Comparison of ENCODE assay signal across 11 cellular contexts in the genomic region with DNA sequence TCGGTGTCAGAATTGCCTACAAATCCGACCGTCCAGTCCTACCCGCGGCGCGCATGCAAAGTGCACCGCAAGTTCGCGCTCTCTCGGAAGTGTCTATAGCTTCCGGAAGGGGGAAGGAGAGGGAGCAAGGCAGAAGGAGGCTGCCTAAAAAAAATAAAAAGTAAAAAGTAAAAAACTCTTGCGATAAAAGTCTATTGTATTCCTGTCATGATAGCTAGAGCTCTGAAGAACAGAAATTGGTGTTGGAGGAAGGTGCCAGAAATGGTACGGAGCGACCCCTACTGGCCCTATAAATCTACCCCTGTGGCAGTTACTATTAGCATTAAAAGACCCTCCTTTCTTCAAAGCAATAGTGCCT.
DNase-seq lines count a peak whose midpoint lies in the region; ATAC-seq, FAIRE-seq and TF ChIP-seq lines count a peak whose summit lies in the region.
"Had no signal": no experiment of that assay in that cellular context is flagged by ENCODE, and none has a peak within 500 bp of the region (broad histone marks: within the 10 kb centered on the region; RNA-seq: fewer than 3 reads in every experiment).

No MANE protein-coding gene starts in this region.

- H3K27me3 Mint-ChIP-seq in memory B cell: peaks cover 2% of the 10 kb centered on the region

- H3K4me3 ChIP-seq in upper lobe of right lung: peak overlapping the region; percentile 30
- H3K4me3 ChIP-seq in small intestine (ENCODE audit: low read depth in 1 of 2, low read length in 2 of 2): no peak overlapping the region
- H3K4me3 ChIP-seq in brain microvascular endothelial cell (ENCODE audit: low read depth, low read length): no peak overlapping the region
- H3K4me3 ChIP-seq: testis had no signal

- H3K27me3 ChIP-seq in upper lobe of right lung: no peaks in the 10 kb centered on the region
- no peaks in the 10 kb centered on the region for H3K27me3 ChIP-seq in small intestine (ENCODE audit: control insufficient read depth in 2 of 2, insufficient read depth in 2 of 2, low read length in 2 of 2)
- H3K27me3 ChIP-seq in brain microvascular endothelial cell (replicated peaks): no peaks in the 10 kb centered on the region
- H3K27me3 ChIP-seq: testis had no signal

- H3K27ac Mint-ChIP-seq in memory B cell: no peak overlapping the region

- no peak for FAIRE-seq in small intestine (lab: Jason Lieb, UNC)
- FAIRE-seq: HTR-8/SVneo had no signal

- in situ Hi-C loops in brain microvascular endothelial cell (cut with HindIII; ENCODE audit: low pct_ligation_motif_present, low sequenced_read_pairs): no loop called here

- H3K36me3 ChIP-seq in upper lobe of right lung (no peaks in the 10 kb centered on the region), small intestine (ENCODE audit: control insufficient read depth in 2 of 2, insufficient read depth in 2 of 2, low read length in 2 of 2) (no peaks in the 10 kb centered on the region), brain microvascular endothelial cell (replicated peaks) (no peaks in the 10 kb centered on the region)

- peak overlapping the region; percentile 90 for H3K4me3 Mint-ChIP-seq in memory B cell

- no peak for TF ChIP-seq CTCF in upper lobe of right lung (IDR thresholded peaks at IDR 0.05)
- TF ChIP-seq CTCF in brain microvascular endothelial cell (IDR thresholded peaks at IDR 0.05; ENCODE audit: low read depth, low read length, missing control alignments): no peak

- DNase-seq in stimulated activated CD4-positive, alpha-beta T cell treated with anti-CD3 and anti-CD28 coated beads, Interleukin-12 subunit alpha, Interleukin-12 subunit beta, amount 100 ng/mL, for 4 hours: peak; percentile 14
- no peak for DNase-seq in stimulated activated CD4-positive, alpha-beta T cell treated with anti-CD3 and anti-CD28 coated beads, Interleukin-2, amount 100 ng/mL, for 48 hours
- peak; percentile 20 for DNase-seq in activated naive CD4-positive, alpha-beta T cell treated with Interleukin-2 at 50 U/mL for 16 hours
- DNase-seq in memory B cell (ENCODE audit: low spot score in 2 of 2): no peak
- DNase-seq in upper lobe of right lung: no peak
- no peak for DNase-seq in NCI-H1105 (lab: John Stamatoyannopoulos, UW)
- DNase-seq in small intestine: no peak
- no peak for DNase-seq in brain microvascular endothelial cell
- DNase-seq: NCI-H1417, testis had no signal

- ATAC-seq in memory B cell (ENCODE audit: low read depth): peak; percentile 52
- ATAC-seq in upper lobe of right lung: no peak

- intact Hi-C loops in upper lobe of right lung (cut with DNase I): no loop called here

- no peaks in the 10 kb centered on the region for H3K9me3 Mint-ChIP-seq in memory B cell

- H3K4me1 Mint-ChIP-seq in memory B cell: peaks cover 7% of the 10 kb centered on the region

- H3K9me3 ChIP-seq in upper lobe of right lung (no peaks in the 10 kb centered on the region), small intestine (ENCODE audit: control insufficient read depth, low read depth) (no peaks in the 10 kb centered on the region)
- H3K9me3 ChIP-seq: testis had no signal

- no peaks in the 10 kb centered on the region for H3K4me1 ChIP-seq in upper lobe of right lung
- no peaks in the 10 kb centered on the region for H3K4me1 ChIP-seq in small intestine (ENCODE audit: control insufficient read depth in 2 of 2, insufficient read depth in 1 of 2, low read depth in 1 of 2, low read length in 1 of 2)
- H3K4me1 ChIP-seq: testis had no signal

- 43 to 51% methylated on average over 14 to 15 of the region's 15 CpGs; no CpG with 5 or more reads in 1 of the 3 donors for WGBS in small intestine, 3 donors

- H3K36me3 Mint-ChIP-seq in memory B cell: no peaks in the 10 kb centered on the region

- H3K27ac ChIP-seq in upper lobe of right lung: no peak overlapping the region
- no peak overlapping the region for H3K27ac ChIP-seq in small intestine (ENCODE audit: low read depth in 1 of 2, low read length in 1 of 2)
- no peak overlapping the region for H3K27ac ChIP-seq in brain microvascular endothelial cell
- H3K27ac ChIP-seq: testis had no signal

Comparison
In these comparisons a context has a peak if more than half of its experiments do, and no peak if none do; other contexts are left out.
1. DNase-seq: peak in stimulated activated CD4-positive, alpha-beta T cell treated with anti-CD3 and anti-CD28 coated beads, Interleukin-12 subunit alpha, Interleukin-12 subunit beta, amount 100 ng/mL, for 4 hours (single experiment) and activated naive CD4-positive, alpha-beta T cell treated with Interleukin-2 at 50 U/mL for 16 hours (single experiment); none in stimulated activated CD4-positive, alpha-beta T cell treated with anti-CD3 and anti-CD28 coated beads, Interleukin-2, amount 100 ng/mL, for 48 hours (0 of 2), memory B cell (0 of 2), upper lobe of right lung (single experiment), NCI-H1105 (single experiment), small intestine (single experiment) and brain microvascular endothelial cell (single experiment).